1 cellular context compared by ENCODE assay signal in the genomic region with DNA sequence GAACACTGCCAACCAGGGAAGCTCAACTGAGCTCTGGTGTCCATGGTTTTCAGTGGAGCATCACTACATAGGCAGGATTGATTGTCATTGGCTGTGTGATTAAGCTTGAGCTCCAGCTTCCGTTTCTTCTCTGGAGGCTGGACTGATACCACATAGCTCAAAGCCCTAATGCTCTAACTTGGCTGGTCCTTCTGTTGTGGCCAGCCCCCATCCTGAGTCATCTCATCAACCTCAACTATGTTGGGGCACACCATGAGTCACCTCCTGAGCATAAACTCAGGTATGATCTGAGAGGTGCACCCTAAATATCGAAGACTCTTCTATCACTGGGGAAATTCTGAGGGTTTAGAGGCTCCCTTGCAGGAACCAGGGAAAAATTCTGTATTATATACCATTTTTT.
TF ChIP-seq lines count a peak whose summit lies in the region.

No MANE protein-coding gene starts in this region.

TF ChIP-seq in SK-N-SH treated with all-trans-retinoic acid at 6 μM for 48 hours, 23 proteins besides CTCF, POLR2A, EP300 and RAD21 (continued from another document):
- TF ChIP-seq, protein P1, sequence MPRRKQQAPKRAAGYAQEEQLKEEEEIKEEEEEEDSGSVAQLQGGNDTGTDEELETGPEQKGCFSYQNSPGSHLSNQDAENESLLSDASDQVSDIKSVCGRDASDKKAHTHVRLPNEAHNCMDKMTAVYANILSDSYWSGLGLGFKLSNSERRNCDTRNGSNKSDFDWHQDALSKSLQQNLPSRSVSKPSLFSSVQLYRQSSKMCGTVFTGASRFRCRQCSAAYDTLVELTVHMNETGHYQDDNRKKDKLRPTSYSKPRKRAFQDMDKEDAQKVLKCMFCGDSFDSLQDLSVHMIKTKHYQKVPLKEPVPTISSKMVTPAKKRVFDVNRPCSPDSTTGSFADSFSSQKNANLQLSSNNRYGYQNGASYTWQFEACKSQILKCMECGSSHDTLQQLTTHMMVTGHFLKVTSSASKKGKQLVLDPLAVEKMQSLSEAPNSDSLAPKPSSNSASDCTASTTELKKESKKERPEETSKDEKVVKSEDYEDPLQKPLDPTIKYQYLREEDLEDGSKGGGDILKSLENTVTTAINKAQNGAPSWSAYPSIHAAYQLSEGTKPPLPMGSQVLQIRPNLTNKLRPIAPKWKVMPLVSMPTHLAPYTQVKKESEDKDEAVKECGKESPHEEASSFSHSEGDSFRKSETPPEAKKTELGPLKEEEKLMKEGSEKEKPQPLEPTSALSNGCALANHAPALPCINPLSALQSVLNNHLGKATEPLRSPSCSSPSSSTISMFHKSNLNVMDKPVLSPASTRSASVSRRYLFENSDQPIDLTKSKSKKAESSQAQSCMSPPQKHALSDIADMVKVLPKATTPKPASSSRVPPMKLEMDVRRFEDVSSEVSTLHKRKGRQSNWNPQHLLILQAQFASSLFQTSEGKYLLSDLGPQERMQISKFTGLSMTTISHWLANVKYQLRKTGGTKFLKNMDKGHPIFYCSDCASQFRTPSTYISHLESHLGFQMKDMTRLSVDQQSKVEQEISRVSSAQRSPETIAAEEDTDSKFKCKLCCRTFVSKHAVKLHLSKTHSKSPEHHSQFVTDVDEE (CRISPR knock-in tag; IDR thresholded peaks at IDR 0.05): no peak
